10 cellular contexts compared by ENCODE assay signal in the genomic region with DNA sequence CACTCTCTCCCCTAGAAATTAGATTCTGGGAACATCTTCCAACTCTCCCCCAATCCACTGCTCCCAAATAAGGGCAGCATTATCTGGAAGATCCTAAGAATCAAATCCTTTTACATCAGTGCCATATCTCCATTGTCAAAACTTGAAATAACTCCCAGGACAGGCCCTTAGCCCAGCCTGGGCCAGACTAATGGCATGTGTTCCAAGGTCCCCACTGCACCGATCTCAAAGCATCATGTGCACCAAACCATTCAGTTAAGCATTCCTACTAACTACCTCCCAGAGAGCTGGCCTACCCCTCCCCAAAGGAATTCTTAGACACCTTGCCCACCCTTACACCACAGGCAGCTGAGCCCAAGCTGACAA. TPM values are rescaled to one million over a fixed set of nuclear protein-coding genes. Genes with fewer than 3 reads are reported as not detected.
DNase-seq lines count a peak whose midpoint lies in the region; ATAC-seq and TF ChIP-seq lines count a peak whose summit lies in the region.
"Had no signal": no experiment of that assay in that cellular context is flagged by ENCODE, and none has a peak within 500 bp of the region (broad histone marks: within the 10 kb centered on the region; RNA-seq: fewer than 3 reads in every experiment).

No MANE protein-coding gene starts in this region.

- no peak overlapping the region for H2AK5ac ChIP-seq in IMR-90 (ENCODE audit: low read depth, low read length)

- H3K4me3 ChIP-seq in IMR-90 (ENCODE audit: insufficient read depth, low read depth, low read length) = no peak overlapping the region
- H3K4me3 ChIP-seq: cardiac muscle cell had no signal

- in situ Hi-C loops in IMR-90 (cut with MboI; ENCODE audit: low sequenced_read_pairs) = no loop called here

- no peak overlapping the region for H3K23ac ChIP-seq in IMR-90 (ENCODE audit: low read depth, low read length)

- H3K18ac ChIP-seq in IMR-90 (ENCODE audit: low read depth, low read length) = no peak overlapping the region

- peaks cover 39% of the 10 kb centered on the region for H3K4me1 Mint-ChIP-seq in memory B cell

- peaks cover 16% of the 10 kb centered on the region for H3K27me3 ChIP-seq in IMR-90 (ENCODE audit: control insufficient read depth, insufficient read depth, low read length)
- H3K27me3 ChIP-seq: cardiac muscle cell had no signal

- H3K27me3 Mint-ChIP-seq in memory B cell = no peaks in the 10 kb centered on the region
- H3K27me3 Mint-ChIP-seq: activated naive CD4-positive, alpha-beta T cell treated with anti-CD3 and anti-CD28 coated beads, Interleukin-2, amount 50 U/mL, for 24 hours had no signal

- no peak overlapping the region for H3K4ac ChIP-seq in IMR-90 (ENCODE audit: low read depth, low read length)

- dilution Hi-C loops in IMR-90 (cut with HindIII; ENCODE audit: low sequenced_read_pairs, unreplicated experiment) = no loop called here

- H3K9ac ChIP-seq in IMR-90 (ENCODE audit: low read depth, low read length) = no peak overlapping the region

- no peak overlapping the region for H2BK120ac ChIP-seq in IMR-90 (ENCODE audit: low read depth, low read length)

- peak overlapping the region; percentile 46 for H3K27ac Mint-ChIP-seq in memory B cell

- H4K20me1 ChIP-seq in IMR-90 (ENCODE audit: insufficient read depth, low read length) = no peaks in the 10 kb centered on the region

- H3K56ac ChIP-seq in IMR-90 (ENCODE audit: extremely low read depth, insufficient read depth, low read length) = no peak overlapping the region

- peak overlapping the region; percentile 24 for H2AFZ ChIP-seq in IMR-90 (replicated peaks; ENCODE audit: low read length, poor library complexity)

- BruUV-seq in IMR-90 (replicated peaks; lab: Mats Ljungman, UMichigan) = no TSS peak

- H2BK15ac ChIP-seq in IMR-90 (ENCODE audit: low read depth, low read length) = no peak overlapping the region

- TF ChIP-seq RAD21 in IMR-90 (IDR thresholded peaks at IDR 0.05; ENCODE audit: low read length) = no peak

- 86% methylated on average over 1 of the region's 1 CpG; no CpG with 5 or more reads in 1 of the 2 experiments for WGBS in IMR-90 (ENCODE audit: extremely low coverage in 2 of 2, insufficient read length in 1 of 2), 2 experiments

- H4K8ac ChIP-seq in IMR-90 (ENCODE audit: low read depth in 2 of 2, low read length in 2 of 2) = no peak overlapping the region

- no peak overlapping the region for H2AK9ac ChIP-seq in IMR-90 (replicated peaks; ENCODE audit: low read depth, low read length, poor library complexity)

- H3K4me1 ChIP-seq in IMR-90 (ENCODE audit: control insufficient read depth, insufficient read depth, low read length) = peaks cover under 1% of the 10 kb centered on the region; the same call in 1 of the 2 replicates

- POLR2A ChIA-PET in IMR-90 (lab: Charles Lee; ENCODE audit: unreplicated experiment) = no interaction called here

- no peak overlapping the region for H4K91ac ChIP-seq in IMR-90 (ENCODE audit: insufficient read depth, low read depth, low read length)

- H3K4me3 Mint-ChIP-seq in memory B cell = no peak overlapping the region
- H3K4me3 Mint-ChIP-seq: activated naive CD4-positive, alpha-beta T cell treated with anti-CD3 and anti-CD28 coated beads, Interleukin-2, amount 50 U/mL, for 24 hours had no signal

- H2BK20ac ChIP-seq in IMR-90 (ENCODE audit: low read depth, low read length) = no peak overlapping the region

- TF ChIP-seq CTCF in IMR-90 (conservative IDR thresholded peaks at IDR 0.05; ENCODE audit: low read depth, low read length) = no peak

- H2BK5ac ChIP-seq in IMR-90 (ENCODE audit: low read depth, low read length, poor library complexity, severe bottlenecking) = no peak overlapping the region

- H3K9me1 ChIP-seq in IMR-90 (ENCODE audit: insufficient read depth, low read length) = 0 out of 2 replicates have a peak, but pooled peaks cover 1% of the 10 kb centered on the region

- no peaks in the 10 kb centered on the region for H3K9me3 Mint-ChIP-seq in memory B cell
- H3K9me3 Mint-ChIP-seq: activated naive CD4-positive, alpha-beta T cell treated with anti-CD3 and anti-CD28 coated beads, Interleukin-2, amount 50 U/mL, for 24 hours had no signal

- no peak overlapping the region for H4K5ac ChIP-seq in IMR-90 (ENCODE audit: low read depth, low read length)

- H3K27ac ChIP-seq in IMR-90 (ENCODE audit: insufficient read depth, low read length) = no peak overlapping the region
- H3K27ac ChIP-seq: cardiac muscle cell had no signal

- no peak overlapping the region for H3K14ac ChIP-seq in IMR-90 (replicated peaks; ENCODE audit: low read depth, low read length)

- no peaks in the 10 kb centered on the region for H3K79me1 ChIP-seq in IMR-90 (ENCODE audit: low read depth in 1 of 2, low read length in 2 of 2)

- H3K9me3 ChIP-seq in IMR-90 (ENCODE audit: control insufficient read depth, insufficient read depth, low read length) = no peaks in the 10 kb centered on the region

- ATAC-seq in GM18907 (IDR thresholded peaks at IDR 0.05; ENCODE audit: unreplicated experiment) = peak; percentile 6
- ATAC-seq in GM21786 (IDR thresholded peaks at IDR 0.05; ENCODE audit: unreplicated experiment) = peak; percentile 5
- peak; percentile 37; the same call in 1 of the 2 replicates for ATAC-seq in IMR-90 (ENCODE audit: low read depth)
- ATAC-seq in memory B cell (ENCODE audit: low read depth) = peak; percentile 4
- no peak for ATAC-seq in HG03159 (IDR thresholded peaks at IDR 0.05; ENCODE audit: unreplicated experiment)

- no peak for TF ChIP-seq POLR2A in IMR-90 (IDR thresholded peaks at IDR 0.05; ENCODE audit: low read depth, low read length)

- no peak overlapping the region for H3K4me2 ChIP-seq in IMR-90 (ENCODE audit: low read depth, low read length)

- DNase-seq in IMR-90 (no peak), memory B cell (ENCODE audit: low spot score in 2 of 2) (no peak), NCI-H69 (lab: John Stamatoyannopoulos, UW) (no peak), mucosa of gallbladder (ENCODE audit: low spot score) (no peak)

- no peaks in the 10 kb centered on the region for H3K36me3 Mint-ChIP-seq in memory B cell
- H3K36me3 Mint-ChIP-seq: activated naive CD4-positive, alpha-beta T cell treated with anti-CD3 and anti-CD28 coated beads, Interleukin-2, amount 50 U/mL, for 24 hours had no signal

- CTCF ChIA-PET in IMR-90 (lab: Yijun Ruan, JAX) = interaction anchor here (0.6 to 2.7 kb wide), 6 partner anchors 9 to 169 kb away, joined by 3 to 21 read pairs (median 3); no protein-coding TSS in a partner anchor

- H3K36me3 ChIP-seq in IMR-90 (ENCODE audit: control insufficient read depth, insufficient read depth, low read length) = no peaks in the 10 kb centered on the region
- H3K36me3 ChIP-seq: cardiac muscle cell had no signal

- intact Hi-C loops in IMR-90 (cut with micrococcal nuclease) = loop anchor here (1.0 kb wide), 1 partner anchor 140 kb away; no protein-coding TSS in a partner anchor

TF ChIP-seq in IMR-90, 13 proteins besides CTCF, POLR2A, EP300 and RAD21:
- TF ChIP-seq CEBPB (IDR thresholded peaks at IDR 0.05; ENCODE audit: low read depth, low read length) (no peak), RCOR1 (IDR thresholded peaks at IDR 0.05; ENCODE audit: insufficient replicate concordance, low read length) (no peak), FOS (IDR thresholded peaks at IDR 0.05; ENCODE audit: low read depth, low read length) (no peak), MXI1 (IDR thresholded peaks at IDR 0.05; ENCODE audit: borderline replicate concordance, low read depth, low read length) (no peak), NFE2L2 (IDR thresholded peaks at IDR 0.05; ENCODE audit: low read depth, low read length) (no peak), MAZ (IDR thresholded peaks at IDR 0.05; ENCODE audit: borderline replicate concordance, low read depth, low read length) (no peak), SMC3 (IDR thresholded peaks at IDR 0.05; ENCODE audit: low read depth, low read length) (no peak), CHD1 (IDR thresholded peaks at IDR 0.05; ENCODE audit: low read depth, low read length) (no peak), MAFK (IDR thresholded peaks at IDR 0.05; ENCODE audit: low read depth, low read length) (no peak), RFX5 (IDR thresholded peaks at IDR 0.05; ENCODE audit: low read depth, low read length) (no peak), BHLHE40 (IDR thresholded peaks at IDR 0.05; ENCODE audit: low read depth, low read length) (no peak)
- TF ChIP-seq, protein P1, sequence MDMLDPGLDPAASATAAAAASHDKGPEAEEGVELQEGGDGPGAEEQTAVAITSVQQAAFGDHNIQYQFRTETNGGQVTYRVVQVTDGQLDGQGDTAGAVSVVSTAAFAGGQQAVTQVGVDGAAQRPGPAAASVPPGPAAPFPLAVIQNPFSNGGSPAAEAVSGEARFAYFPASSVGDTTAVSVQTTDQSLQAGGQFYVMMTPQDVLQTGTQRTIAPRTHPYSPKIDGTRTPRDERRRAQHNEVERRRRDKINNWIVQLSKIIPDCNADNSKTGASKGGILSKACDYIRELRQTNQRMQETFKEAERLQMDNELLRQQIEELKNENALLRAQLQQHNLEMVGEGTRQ (IDR thresholded peaks at IDR 0.05; ENCODE audit: low read depth, low read length) = no peak
- TF ChIP-seq, protein P2, sequence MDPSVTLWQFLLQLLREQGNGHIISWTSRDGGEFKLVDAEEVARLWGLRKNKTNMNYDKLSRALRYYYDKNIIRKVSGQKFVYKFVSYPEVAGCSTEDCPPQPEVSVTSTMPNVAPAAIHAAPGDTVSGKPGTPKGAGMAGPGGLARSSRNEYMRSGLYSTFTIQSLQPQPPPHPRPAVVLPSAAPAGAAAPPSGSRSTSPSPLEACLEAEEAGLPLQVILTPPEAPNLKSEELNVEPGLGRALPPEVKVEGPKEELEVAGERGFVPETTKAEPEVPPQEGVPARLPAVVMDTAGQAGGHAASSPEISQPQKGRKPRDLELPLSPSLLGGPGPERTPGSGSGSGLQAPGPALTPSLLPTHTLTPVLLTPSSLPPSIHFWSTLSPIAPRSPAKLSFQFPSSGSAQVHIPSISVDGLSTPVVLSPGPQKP (IDR thresholded peaks at IDR 0.05; ENCODE audit: borderline replicate concordance, low read depth, low read length) = no peak

RNA-seq across cellular contexts. Expression of a gene that starts 44.2 kb away (rescaled TPM):
- total RNA-seq in IMR-90 (2012; rRNA removed) (not detected in 2 replicates), mucosa of gallbladder (12.9 TPM)
- polyA plus RNA-seq in IMR-90 (2012; rRNA removed) = not detected in 2 replicates
- not detected in 2 replicates for polyA plus RNA-seq in IMR-90 (2012; cell fraction: cytosol; rRNA removed)
- polyA plus RNA-seq in IMR-90 (2012; cell fraction: nucleus; rRNA removed; ENCODE audit: low replicate concordance) = 0.02 TPM in 1 of 2 replicates, not detected in the other
- total RNA-seq: cardiac muscle cell, frontal cortex had no signal
- polyA plus RNA-seq: cardiac muscle cell had no signal

Comparison
In these comparisons a context has a peak if more than half of its experiments do, and no peak if none do; other contexts are left out.
1. RNA of a gene that starts 44.2 kb away (total RNA-seq): 12.9 TPM in mucosa of gallbladder (single experiment); not detected in IMR-90; every median in the first group is over 10 times any median in the second.